In the genomic region with DNA sequence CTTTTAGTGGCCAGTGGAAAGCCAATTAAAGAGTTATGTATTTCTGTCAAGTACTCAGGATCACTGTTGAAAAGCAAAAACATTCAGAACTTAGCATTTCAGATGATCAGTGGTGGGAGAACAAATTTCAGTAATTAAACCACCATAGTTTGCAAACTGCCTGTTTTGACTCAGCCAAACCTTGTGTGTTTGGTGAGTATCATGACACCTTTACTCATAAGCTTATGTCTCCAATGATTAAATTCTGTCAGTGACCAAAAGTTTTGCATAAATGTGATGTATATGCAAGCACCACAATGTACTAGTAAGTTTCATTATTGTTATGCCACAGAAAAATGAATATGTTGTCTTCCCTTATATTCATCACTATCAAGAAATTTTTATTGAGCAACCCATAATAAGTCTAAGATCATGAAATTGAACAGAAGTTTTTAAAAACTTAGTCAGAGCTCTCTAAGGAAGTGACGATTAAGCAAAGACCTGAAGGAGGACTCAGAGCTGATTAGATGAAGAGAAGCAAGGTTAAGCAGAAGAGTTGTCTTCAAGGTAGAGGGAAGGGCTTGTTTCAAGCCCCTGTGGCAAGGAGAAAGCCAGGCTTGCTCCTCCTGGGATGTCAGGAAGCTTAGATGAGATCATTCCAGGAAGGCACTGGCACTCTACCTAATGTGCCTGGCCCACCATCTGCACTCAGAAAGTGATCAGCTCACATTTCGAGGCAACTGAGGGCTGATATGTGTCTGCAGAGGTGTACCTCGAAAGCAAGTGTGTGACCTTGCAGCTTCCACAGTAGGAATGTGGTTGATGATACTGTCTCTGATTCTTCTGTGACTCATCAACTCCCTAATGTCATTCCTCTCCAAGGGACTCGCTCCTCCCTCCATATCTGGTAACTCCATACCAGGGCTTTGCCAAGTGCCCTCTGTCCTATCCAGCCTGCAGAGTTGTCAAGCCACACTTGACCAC, we compare ENCODE assay signal across 9 cellular contexts. TPM values are rescaled to one million over a fixed set of nuclear protein-coding genes. Genes with fewer than 3 reads are reported as not detected.
DNase-seq lines count a peak whose midpoint lies in the region; ATAC-seq and TF ChIP-seq lines count a peak whose summit lies in the region.
"Had no signal": no experiment of that assay in that cellular context is flagged by ENCODE, and none has a peak within 500 bp of the region (broad histone marks: within the 10 kb centered on the region; RNA-seq: fewer than 3 reads in every experiment).

No MANE protein-coding gene starts in this region.

- H3K4me1 Mint-ChIP-seq in activated CD4-positive, alpha-beta T cell treated with anti-CD3 and anti-CD28 coated beads, Interleukin-2, amount 10 ng/mL, durations not matched to agents 24 days and 14 days = peaks cover 19% of the 10 kb centered on the region

- no peaks in the 10 kb centered on the region for H3K9me3 ChIP-seq in SK-N-SH
- H3K9me3 ChIP-seq in HAP-1 = no peaks in the 10 kb centered on the region
- H3K9me3 ChIP-seq: neutrophil had no signal

- peaks cover 20% of the 10 kb centered on the region for H3F3A ChIP-seq in SK-N-SH (replicated peaks; ENCODE audit: insufficient read depth)

- no peak overlapping the region for H3K4ac ChIP-seq in mesendoderm (ENCODE audit: low read depth, low read length)

- no peak overlapping the region for H2AFZ ChIP-seq in SK-N-SH (ENCODE audit: low read depth)

- in situ Hi-C loops in HAP-1 (cut with MboI; ENCODE audit: low sequenced_read_pairs) = no loop called here

- H3K27me3 ChIP-seq in SK-N-SH (ENCODE audit: insufficient read depth) (no peaks in the 10 kb centered on the region), mesendoderm (ENCODE audit: insufficient read depth, low read length, poor library complexity) (no peaks in the 10 kb centered on the region), HAP-1 (ENCODE audit: low read depth) (no peaks in the 10 kb centered on the region)
- H3K27me3 ChIP-seq: neutrophil had no signal

- H2BK15ac ChIP-seq in mesendoderm (replicated peaks; ENCODE audit: low read depth) = no peak overlapping the region

- no peak overlapping the region for H4K5ac ChIP-seq in mesendoderm (ENCODE audit: low read length)

- H3K36me3 Mint-ChIP-seq in activated CD4-positive, alpha-beta T cell treated with anti-CD3 and anti-CD28 coated beads, Interleukin-2, amount 10 ng/mL, durations not matched to agents 24 days and 14 days (ENCODE audit: low read depth) = peaks cover 20% of the 10 kb centered on the region

- CTCF ChIA-PET in SK-N-SH (lab: Yijun Ruan, JAX) = interaction anchor here (0.7 to 4.5 kb wide), 4 partner anchors 9 to 55 kb away, joined by 3 to 20 read pairs (median 4); partner anchors contain the start of gene KCTD18

- H3K79me2 ChIP-seq in SK-N-SH (ENCODE audit: insufficient read depth) = no peaks in the 10 kb centered on the region; the same call in 1 of the 2 replicates
- no peaks in the 10 kb centered on the region for H3K79me2 ChIP-seq in mesendoderm (ENCODE audit: control insufficient read depth, insufficient read depth, low read length)

- H3K18ac ChIP-seq in mesendoderm (ENCODE audit: low read length) = no peak overlapping the region

- peak; percentile 71 for ATAC-seq in HG02763 (IDR thresholded peaks at IDR 0.05; ENCODE audit: unreplicated experiment)

- peak overlapping the region in 1 of 2 experiments; percentile 16; a peak in 1 of 4 replicates for H3K27ac ChIP-seq in SK-N-SH (ENCODE audit: low read depth in 2 of 2, low read length in 1 of 2)
- H3K27ac ChIP-seq in mesendoderm (ENCODE audit: low read depth, low read length) = no peak overlapping the region
- H3K27ac ChIP-seq: neutrophil had no signal

- H3K9ac ChIP-seq in SK-N-SH (no peak overlapping the region), mesendoderm (ENCODE audit: low read length) (no peak overlapping the region)

- H3K4me3 Mint-ChIP-seq in activated CD4-positive, alpha-beta T cell treated with anti-CD3 and anti-CD28 coated beads, Interleukin-2, amount 10 ng/mL, durations not matched to agents 24 days and 14 days = peak overlapping the region; percentile 18

- TF ChIP-seq EP300 in SK-N-SH (IDR thresholded peaks at IDR 0.05; ENCODE audit: borderline replicate concordance in 1 of 2, low read depth in 1 of 2, low read length in 1 of 2) = no peak; a peak in 1 of 4 replicates

- no peak overlapping the region for H2AK5ac ChIP-seq in mesendoderm (ENCODE audit: low read length)

- H2BK5ac ChIP-seq in mesendoderm (ENCODE audit: low read length) = no peak overlapping the region

- TF ChIP-seq RAD21 in SK-N-SH (IDR thresholded peaks at IDR 0.05; ENCODE audit: low read length) = no peak

- H3K27me3 Mint-ChIP-seq in activated CD4-positive, alpha-beta T cell treated with anti-CD3 and anti-CD28 coated beads, Interleukin-2, amount 10 ng/mL, durations not matched to agents 24 days and 14 days = no peaks in the 10 kb centered on the region

- H3K4me3 ChIP-seq in SK-N-SH (ENCODE audit: low read depth in 2 of 2, low read length in 1 of 2) = no peak overlapping the region
- H3K4me3 ChIP-seq in mesendoderm (ENCODE audit: low read length) = no peak overlapping the region
- H3K4me3 ChIP-seq in HAP-1 = no peak overlapping the region

- intact Hi-C loops in activated CD4-positive, alpha-beta T cell treated with anti-CD3 and anti-CD28 coated beads, Interleukin-2, amount 10 ng/mL, durations not matched to agents 24 days and 14 days (cut with micrococcal nuclease) = loop anchor here (1.0 to 2.0 kb wide), 3 partner anchors 8 to 16 kb away; no protein-coding TSS in a partner anchor

- H3K27ac Mint-ChIP-seq in activated CD4-positive, alpha-beta T cell treated with anti-CD3 and anti-CD28 coated beads, Interleukin-2, amount 10 ng/mL, durations not matched to agents 24 days and 14 days = peak overlapping the region; percentile 77

- POLR2A ChIA-PET in SK-N-SH (lab: Yijun Ruan, JAX) = no interaction called here

- no peak for TF ChIP-seq CTCF in SK-N-SH (IDR thresholded peaks at IDR 0.05)

- H3K79me1 ChIP-seq in mesendoderm (ENCODE audit: low read length) = peaks cover 6% of the 10 kb centered on the region

- H3K9me3 Mint-ChIP-seq in activated CD4-positive, alpha-beta T cell treated with anti-CD3 and anti-CD28 coated beads, Interleukin-2, amount 10 ng/mL, durations not matched to agents 24 days and 14 days = peaks cover 3% of the 10 kb centered on the region

- no peak overlapping the region for H2BK120ac ChIP-seq in mesendoderm (ENCODE audit: low read depth, low read length)

- H3K36me3 ChIP-seq in SK-N-SH (replicated peaks in 1 of 2; ENCODE audit: control insufficient read depth in 1 of 2, insufficient read depth in 2 of 2, low read length in 1 of 2) (peaks cover 10 to 38% of the 10 kb centered on the region in 2 experiments), mesendoderm (ENCODE audit: control insufficient read depth, insufficient read depth, low read length) (peaks cover 8% of the 10 kb centered on the region), HAP-1 (replicated peaks) (no peaks in the 10 kb centered on the region)
- H3K36me3 ChIP-seq: neutrophil had no signal

- no peaks in the 10 kb centered on the region for H3K9me2 ChIP-seq in SK-N-SH

- DNase-seq in activated CD4-positive, alpha-beta T cell treated with anti-CD3 and anti-CD28 coated beads, Interleukin-2, amount 10 ng/mL, durations not matched to agents 24 days and 14 days = peak; percentile 53
- DNase-seq in activated CD4-positive, alpha-beta T cell treated with anti-CD3 and anti-CD28 coated beads for 4 hours = no peak
- DNase-seq in SK-N-SH = no peak
- peak; percentile 49 for DNase-seq in mesendoderm
- no peak for DNase-seq in NCI-H524 (lab: John Stamatoyannopoulos, UW)
- DNase-seq in HAP-1 (ENCODE audit: low spot score in 2 of 2) = no peak
- DNase-seq in iPS-NIHi7 (ENCODE audit: extremely low spot score) = no peak

- no peak overlapping the region for H3K56ac ChIP-seq in mesendoderm (ENCODE audit: low read length)

- H3K23ac ChIP-seq in mesendoderm (ENCODE audit: low read length) = peak overlapping the region; percentile 84

- H3K4me2 ChIP-seq in SK-N-SH (no peak overlapping the region), mesendoderm (ENCODE audit: low read length) (no peak overlapping the region)

- no peaks in the 10 kb centered on the region for H4K20me1 ChIP-seq in SK-N-SH (ENCODE audit: insufficient read depth)

- H4K8ac ChIP-seq in mesendoderm (ENCODE audit: low read depth, low read length) = no peak overlapping the region

- peaks cover 14 to 15% of the 10 kb centered on the region in 2 experiments; a peak in 3 of 4 replicates for H3K4me1 ChIP-seq in SK-N-SH (ENCODE audit: control insufficient read depth in 1 of 2, insufficient read depth in 2 of 2, low read depth in 1 of 2, low read length in 1 of 2)
- H3K4me1 ChIP-seq in mesendoderm (ENCODE audit: control insufficient read depth, low read depth, low read length) = peaks cover 10% of the 10 kb centered on the region
- no peaks in the 10 kb centered on the region for H3K4me1 ChIP-seq in HAP-1

- 57% methylated on average over 3 of the region's 4 CpGs for WGBS in SK-N-SH (ENCODE audit: low lambda C conversion rate)
- no CpG with 5 or more reads among the region's 4 CpGs for WGBS in mesendoderm (ENCODE audit: extremely low coverage, insufficient coverage, low lambda C conversion rate)

TF ChIP-seq in SK-N-SH, 30 proteins besides CTCF, POLR2A, EP300 and RAD21:
- TF ChIP-seq, protein P1, sequence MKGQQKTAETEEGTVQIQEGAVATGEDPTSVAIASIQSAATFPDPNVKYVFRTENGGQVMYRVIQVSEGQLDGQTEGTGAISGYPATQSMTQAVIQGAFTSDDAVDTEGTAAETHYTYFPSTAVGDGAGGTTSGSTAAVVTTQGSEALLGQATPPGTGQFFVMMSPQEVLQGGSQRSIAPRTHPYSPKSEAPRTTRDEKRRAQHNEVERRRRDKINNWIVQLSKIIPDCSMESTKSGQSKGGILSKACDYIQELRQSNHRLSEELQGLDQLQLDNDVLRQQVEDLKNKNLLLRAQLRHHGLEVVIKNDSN (IDR thresholded peaks at IDR 0.05; ENCODE audit: borderline replicate concordance, low read depth) = no peak
- TF ChIP-seq JUND (IDR thresholded peaks at IDR 0.05) = peak; percentile 54
- peak; percentile 20; the same call in 1 of the 2 replicates for TF ChIP-seq NFIC (IDR thresholded peaks at IDR 0.05; ENCODE audit: borderline replicate concordance)
- TF ChIP-seq FOSL2 (IDR thresholded peaks at IDR 0.05; ENCODE audit: borderline replicate concordance, low read depth) = peak; percentile 70; the same call in 1 of the 2 replicates
- 0 out of 2 replicates have a peak, but pooled peaks have one; percentile 13 for TF ChIP-seq MAX (IDR thresholded peaks at IDR 0.05; ENCODE audit: low read depth)
- TF ChIP-seq GABPA (IDR thresholded peaks at IDR 0.05; ENCODE audit: low read depth) = no peak
TF ChIP-seq in SK-N-SH: peak in this region for 4.

RNA-seq across cellular contexts. Expression of gene KCTD18, which starts 54.7 kb away (rescaled TPM):
- 13.3 and 14.2 TPM in 2 replicates for total RNA-seq in activated CD4-positive, alpha-beta T cell treated with anti-CD3 and anti-CD28 coated beads, Interleukin-2, amount 10 ng/mL, durations not matched to agents 24 days and 14 days
- 7.1 and 8.0 TPM in 2 replicates for polyA plus RNA-seq in SK-N-SH (2012; rRNA removed)
- 9.3 and 9.8 TPM in 2 replicates for polyA plus RNA-seq in SK-N-SH (2012; cell fraction: cytosol; rRNA removed)
- polyA plus RNA-seq in SK-N-SH (2012; cell fraction: nucleus; rRNA removed) = 7.7 and 8.6 TPM in 2 replicates
- polyA plus RNA-seq in mesendoderm (2013, experiment 1 of 2) = 1.9 TPM
- 2.0 TPM for polyA plus RNA-seq in mesendoderm (2013, experiment 2 of 2)

Comparison
In these comparisons a context has a peak if more than half of its experiments do, and no peak if none do; other contexts are left out.
1. DNase-seq: peak in activated CD4-positive, alpha-beta T cell treated with anti-CD3 and anti-CD28 coated beads, Interleukin-2, amount 10 ng/mL, durations not matched to agents 24 days and 14 days (single experiment) and mesendoderm (single experiment); none in activated CD4-positive, alpha-beta T cell treated with anti-CD3 and anti-CD28 coated beads for 4 hours (0 of 2), SK-N-SH (single experiment), NCI-H524 (0 of 2), HAP-1 (0 of 2) and iPS-NIHi7 (single experiment).